In the genomic region with DNA sequence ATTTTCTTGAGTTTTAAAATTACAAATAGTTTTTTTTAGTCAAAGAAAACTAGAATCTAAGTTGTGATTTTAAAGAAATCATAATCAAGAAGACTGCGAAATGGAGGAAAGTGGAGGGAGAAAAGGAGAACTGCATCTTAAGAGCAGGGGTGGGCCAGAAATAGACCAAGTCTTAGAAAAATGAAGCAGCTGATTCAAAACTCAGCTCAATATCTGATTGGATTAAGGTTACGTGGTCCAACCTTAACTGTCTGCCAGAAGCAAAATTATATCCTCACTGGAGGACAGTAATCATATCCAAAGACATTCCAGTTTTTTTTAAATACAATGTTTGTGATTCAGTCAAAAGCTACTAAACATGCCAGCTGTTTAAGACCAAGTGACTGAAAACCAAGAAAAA, we compare ENCODE assay signal across 11 cellular contexts. TPM values are rescaled to one million over a fixed set of nuclear protein-coding genes. Genes with fewer than 3 reads are reported as not detected.
DNase-seq lines count a peak whose midpoint lies in the region; ATAC-seq and TF ChIP-seq lines count a peak whose summit lies in the region.
"Had no signal": no experiment of that assay in that cellular context is flagged by ENCODE, and none has a peak within 500 bp of the region (broad histone marks: within the 10 kb centered on the region; RNA-seq: fewer than 3 reads in every experiment).

No MANE protein-coding gene starts in this region.

- ATAC-seq in Right ventricle myocardium inferior: peak; percentile 50
- ATAC-seq in activated T-helper 17 cell treated with anti-CD3 and anti-CD28 coated beads, Interleukin-2, amount 50 U/mL, for 72 hours (replicated peaks): no peak
- peak; percentile 61 for ATAC-seq in left ventricle myocardium superior
- ATAC-seq in upper lobe of right lung: peak; percentile 33
- ATAC-seq in foreskin keratinocyte: no peak

- H3K4me1 ChIP-seq in upper lobe of right lung: peaks cover 60% of the 10 kb centered on the region
- peaks cover 35% of the 10 kb centered on the region for H3K4me1 ChIP-seq in foreskin keratinocyte

- TF ChIP-seq CTCF in upper lobe of right lung (IDR thresholded peaks at IDR 0.05) (no peak), foreskin keratinocyte (conservative IDR thresholded peaks at IDR 0.05) (no peak), foreskin fibroblast (IDR thresholded peaks at IDR 0.05; ENCODE audit: low read depth, low read length) (no peak)

- H3K9me3 Mint-ChIP-seq in activated T-helper 17 cell treated with anti-CD3 and anti-CD28 coated beads, Interleukin-2, amount 50 U/mL, for 72 hours: no peaks in the 10 kb centered on the region

- no peaks in the 10 kb centered on the region for H3K27me3 Mint-ChIP-seq in activated T-helper 17 cell treated with anti-CD3 and anti-CD28 coated beads, Interleukin-2, amount 50 U/mL, for 72 hours

- H3K27me3 ChIP-seq in upper lobe of right lung (no peaks in the 10 kb centered on the region), foreskin keratinocyte (no peaks in the 10 kb centered on the region)

- H3K36me3 ChIP-seq in upper lobe of right lung: no peaks in the 10 kb centered on the region

- intact Hi-C loops in Right ventricle myocardium inferior (cut with DNase I): no loop called here
- intact Hi-C loops in cardiac septum (cut with DNase I): no loop called here
- intact Hi-C loops in left ventricle myocardium superior (cut with micrococcal nuclease): no loop called here
- intact Hi-C loops in upper lobe of right lung (cut with DNase I): no loop called here

- DNase-seq in Right ventricle myocardium inferior (ENCODE audit: missing footprints) (no peak), cardiac septum (ENCODE audit: low spot score) (no peak), left ventricle myocardium superior (no peak), upper lobe of right lung (no peak), foreskin keratinocyte (no peak), foreskin fibroblast (no peak), RPMI8226 (no peak)
- DNase-seq: activated CD4-positive, alpha-beta T cell treated with anti-CD3 and anti-CD28 coated beads for 4 hours; cortex of kidney; kidney glomerular epithelial cell had no signal

- no peaks in the 10 kb centered on the region for H3K9me3 ChIP-seq in upper lobe of right lung

- H3K27ac ChIP-seq in upper lobe of right lung (no peak overlapping the region), foreskin keratinocyte (no peak overlapping the region)

- peaks cover 75% of the 10 kb centered on the region for H3K36me3 Mint-ChIP-seq in activated T-helper 17 cell treated with anti-CD3 and anti-CD28 coated beads, Interleukin-2, amount 50 U/mL, for 72 hours (ENCODE audit: low read depth)

- peak overlapping the region; percentile 73 for H3K4me3 Mint-ChIP-seq in activated T-helper 17 cell treated with anti-CD3 and anti-CD28 coated beads, Interleukin-2, amount 50 U/mL, for 72 hours

- peaks cover 71% of the 10 kb centered on the region for H3K4me1 Mint-ChIP-seq in activated T-helper 17 cell treated with anti-CD3 and anti-CD28 coated beads, Interleukin-2, amount 50 U/mL, for 72 hours

- peak overlapping the region; percentile 40 for H3K27ac Mint-ChIP-seq in activated T-helper 17 cell treated with anti-CD3 and anti-CD28 coated beads, Interleukin-2, amount 50 U/mL, for 72 hours

- no peak overlapping the region for H3K4me3 ChIP-seq in upper lobe of right lung
- H3K4me3 ChIP-seq in foreskin fibroblast (ENCODE audit: low read depth in 1 of 2, low read length in 2 of 2): no peak overlapping the region

RNA-seq across cellular contexts. Expression of gene CHSY1, which starts 41.4 kb away (rescaled TPM):
- total RNA-seq in Right ventricle myocardium inferior (13.3 TPM), cardiac septum (17.5 TPM), left ventricle myocardium superior (11.7 TPM), upper lobe of right lung (40.6 TPM), foreskin keratinocyte (31.1 and 33.2 TPM in 2 replicates)
- 100 to 1,000 TPM in 1 of 2 donors, 10 to 100 TPM in 1; 47.4 to 114 TPM for total RNA-seq in activated T-helper 17 cell treated with anti-CD3 and anti-CD28 coated beads, Interleukin-2, amount 50 U/mL, for 72 hours
- polyA plus RNA-seq in foreskin keratinocyte: 9.2 and 11.8 TPM in 2 replicates

Comparison
In these comparisons a context has a peak if more than half of its experiments do, and no peak if none do; other contexts are left out.
1. ATAC-seq: peak in Right ventricle myocardium inferior (single experiment), left ventricle myocardium superior (single experiment) and upper lobe of right lung (single experiment); none in activated T-helper 17 cell treated with anti-CD3 and anti-CD28 coated beads, Interleukin-2, amount 50 U/mL, for 72 hours (single experiment) and foreskin keratinocyte (single experiment).